In the genomic region with DNA sequence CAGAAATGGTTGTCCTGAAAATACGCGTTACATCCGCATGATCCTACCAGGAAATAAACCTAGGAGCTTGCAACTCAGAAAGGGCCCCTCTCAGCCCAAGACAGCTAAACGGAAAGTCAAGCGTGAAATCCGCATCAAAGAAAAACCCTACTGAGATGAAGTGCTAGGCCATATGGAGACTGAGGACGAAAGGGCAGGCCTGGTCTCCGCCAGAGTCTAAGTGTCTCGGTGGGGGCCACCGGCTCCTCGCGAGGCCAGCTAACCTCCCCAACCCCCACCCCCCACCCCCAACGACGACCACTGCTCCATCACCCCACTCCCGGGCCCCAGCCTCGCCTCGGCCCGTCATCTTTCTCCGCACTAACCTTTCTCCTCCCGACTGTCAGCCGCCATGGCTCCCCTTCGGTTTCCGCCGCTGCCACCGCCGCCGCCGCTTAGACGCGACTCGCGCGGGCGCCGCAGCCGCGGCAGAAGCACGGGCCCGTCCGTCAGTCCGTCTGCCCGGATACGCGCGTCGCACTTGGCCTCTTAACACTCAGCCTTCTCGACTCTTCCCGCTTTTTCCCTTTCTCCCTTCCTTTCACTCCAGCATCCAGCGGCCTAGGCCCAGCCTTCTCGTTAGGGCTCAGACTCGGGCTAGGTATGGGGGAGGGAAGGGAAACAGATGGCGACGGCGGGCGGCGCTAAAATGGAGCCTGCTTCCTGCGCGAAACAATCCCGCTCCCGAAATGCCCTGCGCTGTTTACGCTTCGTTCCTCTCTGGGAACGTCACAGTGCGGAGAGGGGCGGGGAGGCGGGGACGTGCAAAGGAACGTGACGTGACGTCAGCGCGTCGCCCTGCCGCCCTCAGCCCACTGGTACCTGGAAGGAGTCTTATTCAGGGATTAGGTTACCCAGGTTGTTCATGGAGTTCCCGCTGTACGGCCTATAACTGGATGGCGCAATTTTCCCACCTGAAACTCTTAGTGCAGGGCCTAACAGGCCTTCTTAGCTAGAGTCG, we compare ENCODE assay signal across 8 cellular contexts. TPM values are rescaled to one million over a fixed set of nuclear protein-coding genes. Genes with fewer than 3 reads are reported as not detected.
DNase-seq lines count a peak whose midpoint lies in the region; ATAC-seq and TF ChIP-seq lines count a peak whose summit lies in the region.

A gene (minus strand): TSS at position 730 of the 1,000 bp plus-strand sequence. CDS start 337 bp downstream, at position 393.

- ATAC-seq in natural killer cell treated with Interleukin-12 subunit alpha and Interleukin-12 subunit beta and Interleukin-15 and Interleukin-18, amount 100 ng/mL, for 72 hours: peak; percentile 98 to 99
- ATAC-seq in stimulated activated naive CD8-positive, alpha-beta T cell treated with anti-CD3 and anti-CD28 coated beads, Interleukin-15, Interleukin-2, amounts not matched to agents 100 U/mL and 50 U/mL, for 24 hours: peak; percentile 97

- H3K27ac Mint-ChIP-seq in natural killer cell treated with Interleukin-12 subunit alpha and Interleukin-12 subunit beta and Interleukin-15 and Interleukin-18, amount 100 ng/mL, for 72 hours: peak within 1 kb of the TSS; percentile 98

- H3K27me3 Mint-ChIP-seq in natural killer cell treated with Interleukin-12 subunit alpha and Interleukin-12 subunit beta and Interleukin-15 and Interleukin-18, amount 100 ng/mL, for 72 hours: peaks cover 3% of the 10 kb centered on the region in 2 donors

- DNase-seq in ELR (ENCODE audit: low read depth) (peak; percentile 96), H7 (peak; percentile 87), M059J (ENCODE audit: low read depth) (peak; percentile 90), SHP77 (lab: John Stamatoyannopoulos, UW) (peak; percentile 94 to 96), fibroblast of pulmonary artery (ENCODE audit: low read depth) (peak; percentile 98)
- peak; percentile 92 for DNase-seq in activated effector memory CD4-positive, alpha-beta T cell treated with Interleukin-2 at 50 U/mL for 16 hours
- peak; percentile 95 for DNase-seq in natural killer cell treated with Interleukin-12 subunit alpha and Interleukin-12 subunit beta and Interleukin-15 and Interleukin-18, amount 100 ng/mL, for 72 hours (ENCODE audit: low spot score)
- peak; percentile 95 for DNase-seq in stimulated activated naive CD8-positive, alpha-beta T cell treated with anti-CD3 and anti-CD28 coated beads, Interleukin-15, Interleukin-2, amounts not matched to agents 100 U/mL and 50 U/mL, for 24 hours

- peaks cover 18% of the 10 kb centered on the region for H3K36me3 Mint-ChIP-seq in natural killer cell treated with Interleukin-12 subunit alpha and Interleukin-12 subunit beta and Interleukin-15 and Interleukin-18, amount 100 ng/mL, for 72 hours

- H3K4me3 ChIP-seq in H7 (ENCODE audit: insufficient read depth, low read depth, low read length) (peak within 1 kb of the TSS; percentile 74), fibroblast of pulmonary artery (replicated peaks; ENCODE audit: low read depth, low read length) (peak within 1 kb of the TSS; percentile 73)

- H3K36me3 ChIP-seq in H7 (replicated peaks; ENCODE audit: control insufficient read depth, insufficient read depth, low read length): no peaks in the 10 kb centered on the region

- H3K27me3 ChIP-seq in H7 (ENCODE audit: control insufficient read depth, insufficient read depth, low read length): no peaks in the 10 kb centered on the region

- peaks cover 27 to 34% of the 10 kb centered on the region in 2 donors for H3K4me1 Mint-ChIP-seq in natural killer cell treated with Interleukin-12 subunit alpha and Interleukin-12 subunit beta and Interleukin-15 and Interleukin-18, amount 100 ng/mL, for 72 hours (ENCODE audit: low read depth in 2 of 2)

- H3K4me3 Mint-ChIP-seq in natural killer cell treated with Interleukin-12 subunit alpha and Interleukin-12 subunit beta and Interleukin-15 and Interleukin-18, amount 100 ng/mL, for 72 hours: peak within 1 kb of the TSS; percentile 97

- TF ChIP-seq CTCF in fibroblast of pulmonary artery (IDR thresholded peaks at IDR 0.05; ENCODE audit: low read length, missing control alignments): no peak

- no peaks in the 10 kb centered on the region for H3K9me3 Mint-ChIP-seq in natural killer cell treated with Interleukin-12 subunit alpha and Interleukin-12 subunit beta and Interleukin-15 and Interleukin-18, amount 100 ng/mL, for 72 hours

RNA-seq across cellular contexts. Expression of the gene that starts here (rescaled TPM):
- 53.0 and 83.7 TPM in 2 replicates for total RNA-seq in H7 (2014; rRNA removed; shearing (Covaris generic))
- total RNA-seq in M059J (2014; rRNA removed; shearing (Covaris generic)): 20.8 and 34.1 TPM in 2 replicates
- total RNA-seq in natural killer cell treated with Interleukin-12 subunit alpha and Interleukin-12 subunit beta and Interleukin-15 and Interleukin-18, amount 100 ng/mL, for 72 hours: 10 to 100 TPM; 86.0 to 91.7 TPM

Comparison
In these comparisons a context has a peak if more than half of its experiments do, and no peak if none do; other contexts are left out.
1. Peak in every context shown above with its lines: DNase-seq, ATAC-seq and H3K4me3 ChIP-seq.